Comparison of ENCODE assay signal across 1 cellular context in genomic region chr2:212979799-212980198, GRCh38.
A peak's percentile ranks its signal among the peaks of the same experiment; 100 is the strongest.
TF ChIP-seq lines count a peak whose summit lies in the region.

No MANE protein-coding gene starts in this region.

TF ChIP-seq in SK-N-SH, 30 proteins besides CTCF, POLR2A, EP300 and RAD21 (continued from another document):
- no peak for TF ChIP-seq MXI1 (IDR thresholded peaks at IDR 0.05; ENCODE audit: low read depth, low read length)
- TF ChIP-seq GABPA (IDR thresholded peaks at IDR 0.05; ENCODE audit: low read depth) = no peak
- 0 out of 2 replicates have a peak, but pooled peaks have one; percentile 5 for TF ChIP-seq SMC3 (IDR thresholded peaks at IDR 0.05; ENCODE audit: low read depth, low read length)
- TF ChIP-seq ELF1 (IDR thresholded peaks at IDR 0.05) = no peak
- TF ChIP-seq GATA2 (CRISPR knock-in tag; IDR thresholded peaks at IDR 0.05) = peak; percentile 94
- TF ChIP-seq EZH2phosphoT487 (IDR thresholded peaks at IDR 0.05; ENCODE audit: borderline replicate concordance, low read depth) = no peak
- TF ChIP-seq FOXM1 (IDR thresholded peaks at IDR 0.05; ENCODE audit: low read depth) = no peak
- TF ChIP-seq MAX (IDR thresholded peaks at IDR 0.05; ENCODE audit: low read depth) = no peak
- TF ChIP-seq RCOR1 (IDR thresholded peaks at IDR 0.05; ENCODE audit: low read length) = peak; percentile 93
